Comparison of ENCODE assay signal across 8 cellular contexts in genomic region chr14:53218161-53218560, GRCh38.
A peak's percentile ranks its signal among the peaks of the same experiment; 100 is the strongest.
DNase-seq lines count a peak whose midpoint lies in the region; ATAC-seq, FAIRE-seq and TF ChIP-seq lines count a peak whose summit lies in the region.

No MANE protein-coding gene starts in this region.

- peaks cover 0 to 17% (median 8%) of the 10 kb centered on the region in 4 donors for H3K4me1 Mint-ChIP-seq in CD4-positive, CD25-positive, alpha-beta regulatory T cell

- H3K36me3 ChIP-seq in CD4-positive, CD25-positive, alpha-beta regulatory T cell (ENCODE audit: control insufficient read depth, insufficient read depth, low read length) = no peaks in the 10 kb centered on the region
- H3K36me3 ChIP-seq in Karpas-422 (ENCODE audit: insufficient read depth, low read length) (no peaks in the 10 kb centered on the region), ectodermal cell (ENCODE audit: control insufficient read depth, insufficient read depth, low read length) (no peaks in the 10 kb centered on the region), neuronal stem cell (replicated peaks in 1 of 2; ENCODE audit: control insufficient read depth in 2 of 2, insufficient read depth in 2 of 2, low read length in 2 of 2) (no peaks in the 10 kb centered on the region)

- no peak overlapping the region for H4K8ac ChIP-seq in neuronal stem cell (ENCODE audit: low read depth, low read length)

- peak overlapping the region; percentile 78 to 93 (median 86) for H3K4me3 Mint-ChIP-seq in CD4-positive, CD25-positive, alpha-beta regulatory T cell

- H3K36me3 Mint-ChIP-seq in CD4-positive, CD25-positive, alpha-beta regulatory T cell = no peaks in the 10 kb centered on the region

- no peak for DNase-seq in CD4-positive, CD25-positive, alpha-beta regulatory T cell
- DNase-seq in Karpas-422 = no peak
- no peak for DNase-seq in neuronal stem cell (ENCODE audit: low spot score)
- no peak for DNase-seq in cerebellar nuclear complex (lab: John Stamatoyannopoulos, UW)
- no peak for DNase-seq in GM12891 (ENCODE audit: insufficient read length, low spot score)

- no peaks in the 10 kb centered on the region for H3K9me2 ChIP-seq in Karpas-422 (replicated peaks; ENCODE audit: insufficient read depth, low read length)

- peak overlapping the region; percentile 71 for H3K4me3 ChIP-seq in CD4-positive, CD25-positive, alpha-beta regulatory T cell (ENCODE audit: low read depth, low read length)
- H3K4me3 ChIP-seq in Karpas-422 (ENCODE audit: low read length) = peak overlapping the region; percentile 72
- peak overlapping the region; percentile 51 for H3K4me3 ChIP-seq in ectodermal cell (ENCODE audit: insufficient read depth, low read depth, low read length)
- peak overlapping the region in 1 of 2 donors; percentile 43 for H3K4me3 ChIP-seq in neuronal stem cell (ENCODE audit: low read length in 2 of 2)

- H3K14ac ChIP-seq in neuronal stem cell (ENCODE audit: low read length) = no peak overlapping the region

- H3K79me2 ChIP-seq in Karpas-422 (ENCODE audit: low read length) = no peaks in the 10 kb centered on the region

- no peak overlapping the region for H2BK120ac ChIP-seq in neuronal stem cell (ENCODE audit: low read depth, low read length)

- H2AK5ac ChIP-seq in neuronal stem cell (ENCODE audit: low read depth, low read length) = no peak overlapping the region

- no peaks in the 10 kb centered on the region for H4K20me1 ChIP-seq in Karpas-422 (ENCODE audit: insufficient read depth, low read depth, low read length)

- H2BK12ac ChIP-seq in neuronal stem cell (ENCODE audit: low read length) = no peak overlapping the region

- H3K79me1 ChIP-seq in neuronal stem cell (ENCODE audit: low read depth, low read length) = no peaks in the 10 kb centered on the region

- H3K4me2 ChIP-seq in Karpas-422 (ENCODE audit: low read depth, low read length, poor library complexity, severe bottlenecking) (peak overlapping the region; percentile 76), neuronal stem cell (ENCODE audit: insufficient read depth, low read length, poor library complexity, severe bottlenecking) (peak overlapping the region; percentile 57)

- peak overlapping the region; percentile 73 for H2AFZ ChIP-seq in Karpas-422 (ENCODE audit: low read length)
- peak overlapping the region; percentile 81 for H2AFZ ChIP-seq in neuronal stem cell (ENCODE audit: low read length)

- no peaks in the 10 kb centered on the region for H3K4me1 ChIP-seq in CD4-positive, CD25-positive, alpha-beta regulatory T cell (ENCODE audit: control insufficient read depth, insufficient read depth, low read length, poor library complexity, severe bottlenecking)
- H3K4me1 ChIP-seq in Karpas-422 (ENCODE audit: low read length) (peaks cover 8% of the 10 kb centered on the region), ectodermal cell (ENCODE audit: control insufficient read depth, insufficient read depth, low read length) (no peaks in the 10 kb centered on the region), neuronal stem cell (ENCODE audit: control insufficient read depth in 2 of 2, insufficient read depth in 1 of 2, low read depth in 1 of 2, low read length in 2 of 2) (peaks cover 3 to 7% of the 10 kb centered on the region in 2 donors)

- 90 to 96% methylated on average over 1 to 2 of the region's 2 CpGs for WGBS in ectodermal cell, 2 experiments
- WGBS in neuronal stem cell (ENCODE audit: extremely low coverage in 2 of 2, insufficient read length in 2 of 2, insufficient replicate concordance in 1 of 2), 2 donors = no CpG with 5 or more reads among the region's 2 CpGs

- no peak overlapping the region for H2BK15ac ChIP-seq in neuronal stem cell (ENCODE audit: low read length)

- no peak overlapping the region for H2BK5ac ChIP-seq in neuronal stem cell (ENCODE audit: low read length)

- no peak overlapping the region for H3K27ac ChIP-seq in CD4-positive, CD25-positive, alpha-beta regulatory T cell (ENCODE audit: insufficient read depth, low read length, poor library complexity, severe bottlenecking)
- H3K27ac ChIP-seq in Karpas-422 (ENCODE audit: low read length) = no peak overlapping the region
- no peak overlapping the region for H3K27ac ChIP-seq in ectodermal cell (ENCODE audit: insufficient read depth, low read depth, low read length, poor library complexity, severe bottlenecking)
- no peak overlapping the region for H3K27ac ChIP-seq in neuronal stem cell (replicated peaks; ENCODE audit: low read length)

- ATAC-seq in CD4-positive, CD25-positive, alpha-beta regulatory T cell (ENCODE audit: low read depth in 2 of 2) = no peak
- ATAC-seq in HG02678 (IDR thresholded peaks at IDR 0.05; ENCODE audit: unreplicated experiment) (no peak), GM18870 (IDR thresholded peaks at IDR 0.05; ENCODE audit: unreplicated experiment) (no peak)

- H4K91ac ChIP-seq in neuronal stem cell (ENCODE audit: low read depth, low read length, poor library complexity) = no peak overlapping the region

- TF ChIP-seq POLR2A in GM12891 (IDR thresholded peaks at IDR 0.05; ENCODE audit: low read depth, low read length) = no peak

- no peak overlapping the region for H3K23ac ChIP-seq in neuronal stem cell (ENCODE audit: low read depth, low read length, poor library complexity)

- H3K27ac Mint-ChIP-seq in CD4-positive, CD25-positive, alpha-beta regulatory T cell = peak overlapping the region in 2 of 3 donors; percentile 22 to 62

- no peak overlapping the region for H3K18ac ChIP-seq in neuronal stem cell (ENCODE audit: low read length)

- no peaks in the 10 kb centered on the region for H3K27me3 ChIP-seq in CD4-positive, CD25-positive, alpha-beta regulatory T cell (ENCODE audit: control insufficient read depth, insufficient read depth, low read length)
- H3K27me3 ChIP-seq in Karpas-422 (ENCODE audit: low read length) (no peaks in the 10 kb centered on the region), ectodermal cell (ENCODE audit: control insufficient read depth, insufficient read depth, low read length, poor library complexity, severe bottlenecking) (no peaks in the 10 kb centered on the region), neuronal stem cell (ENCODE audit: control insufficient read depth in 3 of 3, insufficient read depth in 3 of 3, low read depth in 1 of 3, low read length in 3 of 3) (no peaks in the 10 kb centered on the region)

- no peaks in the 10 kb centered on the region for H3K9me3 ChIP-seq in CD4-positive, CD25-positive, alpha-beta regulatory T cell (ENCODE audit: control insufficient read depth in 2 of 2, low read length in 2 of 2)
- H3K9me3 ChIP-seq in Karpas-422 (ENCODE audit: low read length) (no peaks in the 10 kb centered on the region), ectodermal cell (ENCODE audit: control insufficient read depth, low read length) (no peaks in the 10 kb centered on the region), neuronal stem cell (replicated peaks in 1 of 2; ENCODE audit: control insufficient read depth in 2 of 2, insufficient read depth in 1 of 2, low read depth in 1 of 2, low read length in 2 of 2) (no peaks in the 10 kb centered on the region)

- peaks cover 4% of the 10 kb centered on the region for H3K27me3 Mint-ChIP-seq in CD4-positive, CD25-positive, alpha-beta regulatory T cell

- H3K4ac ChIP-seq in neuronal stem cell (ENCODE audit: low read length) = no peak overlapping the region

- H3K9ac ChIP-seq in Karpas-422 (ENCODE audit: low read length) (peak overlapping the region; percentile 67), neuronal stem cell (ENCODE audit: low read depth, low read length, poor library complexity) (no peak overlapping the region)

- H3K9me3 Mint-ChIP-seq in CD4-positive, CD25-positive, alpha-beta regulatory T cell = peaks cover 0 to 1% (median 0%) of the 10 kb centered on the region in 7 donors

- FAIRE-seq in GM12891 (lab: Jason Lieb, UNC) = no peak

TF ChIP-seq in GM12891, 5 proteins besides CTCF, POLR2A, EP300 and RAD21:
- TF ChIP-seq PAX5 (IDR thresholded peaks at IDR 0.05; ENCODE audit: insufficient read depth, low read length, severe bottlenecking) = no peak
- TF ChIP-seq POU2F2 (IDR thresholded peaks at IDR 0.05; ENCODE audit: low read depth, low read length) = no peak
- no peak for TF ChIP-seq SPI1 (IDR thresholded peaks at IDR 0.05; ENCODE audit: low read depth, low read length)
- TF ChIP-seq POLR2AphosphoS5 (IDR thresholded peaks at IDR 0.05; ENCODE audit: low read depth, low read length) = no peak
- TF ChIP-seq TAF1 (IDR thresholded peaks at IDR 0.05; ENCODE audit: low read depth, low read length) = no peak
